Comparison of ENCODE assay signal across 8 cellular contexts in the genomic region with DNA sequence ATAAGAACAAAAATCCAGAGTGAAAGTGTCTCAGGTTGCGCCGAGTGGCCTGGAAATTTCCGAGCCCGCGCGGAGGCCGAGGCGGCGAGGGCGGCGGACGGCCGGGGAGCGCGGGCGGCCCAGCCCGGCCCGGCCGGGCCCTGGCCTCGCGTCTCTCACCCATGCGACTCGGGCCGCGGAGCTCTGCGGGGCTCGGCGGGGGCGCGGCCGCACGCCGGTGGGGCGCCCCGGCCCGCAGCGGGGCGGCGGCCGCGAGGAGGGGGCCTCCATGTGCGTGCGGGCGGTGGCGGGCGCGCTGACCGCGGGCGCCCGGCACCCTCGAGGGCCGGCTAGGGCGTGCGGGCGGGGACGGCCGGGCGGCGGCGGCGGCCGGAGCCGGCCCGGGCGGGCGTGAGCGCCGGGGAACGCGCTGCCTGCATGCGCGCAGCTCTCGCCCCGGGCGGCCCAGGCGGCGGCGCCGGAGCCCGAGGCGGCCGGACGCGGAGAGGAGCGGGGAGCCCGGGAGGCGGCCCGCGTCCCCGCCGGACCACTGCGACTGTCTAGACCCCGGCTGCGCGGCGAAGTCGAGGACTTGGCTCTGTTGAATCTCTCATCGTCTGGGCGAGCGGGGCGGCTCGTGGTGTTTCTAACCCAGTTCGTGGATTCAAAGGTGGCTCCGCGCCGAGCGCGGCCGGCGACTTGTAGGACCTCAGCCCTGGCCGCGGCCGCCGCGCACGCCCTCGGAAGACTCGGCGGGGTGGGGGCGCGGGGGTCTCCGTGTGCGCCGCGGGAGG. TPM values are rescaled to one million over a fixed set of nuclear protein-coding genes. Genes with fewer than 3 reads are reported as not detected.
DNase-seq lines count a peak whose midpoint lies in the region; FAIRE-seq and TF ChIP-seq lines count a peak whose summit lies in the region.

A gene (plus strand): TSS at position 586 of the 773 bp plus-strand sequence. CDS start 249 bp downstream, outside the sequence.

- H3K18ac ChIP-seq in H1 (ENCODE audit: extremely low read depth, low read length) = no peak within 1 kb of the TSS; the same call in 1 of the 2 replicates

- no peak within 1 kb of the TSS for H2BK20ac ChIP-seq in H1 (ENCODE audit: low read length)

- peaks cover 2 to 55% (median 33%) of the 10 kb centered on the region in 7 donors for H3K9me3 Mint-ChIP-seq in CD14-positive monocyte

- peak within 1 kb of the TSS; percentile 93; the same call in 1 of the 2 replicates for H4K8ac ChIP-seq in H1 (ENCODE audit: extremely low read depth, insufficient read depth, low read length)

- no peaks in the 10 kb centered on the region for H4K20me1 ChIP-seq in KMS-11 (ENCODE audit: insufficient read depth)
- H4K20me1 ChIP-seq in H1 (replicated peaks in 1 of 2; ENCODE audit: control insufficient read depth in 1 of 2, insufficient read depth in 2 of 2, low read length in 2 of 2) = peaks cover 46 to 60% of the 10 kb centered on the region in 2 experiments
- H4K20me1 ChIP-seq in neural cell (ENCODE audit: insufficient read depth) = no peaks in the 10 kb centered on the region

- H3F3A ChIP-seq in neural cell (ENCODE audit: insufficient read depth, low read length, poor library complexity, severe bottlenecking) = no peaks in the 10 kb centered on the region

- TF ChIP-seq POLR2A in H1 (IDR thresholded peaks at IDR 0.05; ENCODE audit: control extremely low read depth in 1 of 2, low read depth in 2 of 2, low read length in 2 of 2) = no peak

- TF ChIP-seq RAD21 in H1 (IDR thresholded peaks at IDR 0.05 in 1 of 2, conservative IDR thresholded peaks at IDR 0.05 in 1 of 2; ENCODE audit: low read depth in 2 of 2, low read length in 2 of 2) (no peak), neural cell (conservative IDR thresholded peaks at IDR 0.05) (no peak)

- no peak within 1 kb of the TSS for H3K14ac ChIP-seq in H1 (ENCODE audit: insufficient read length)

- peaks cover 24% of the 10 kb centered on the region for H3K4me1 Mint-ChIP-seq in CD14-positive monocyte

- H3K27ac Mint-ChIP-seq in CD14-positive monocyte = no peak within 1 kb of the TSS

- no peak within 1 kb of the TSS for H3K23ac ChIP-seq in H1 (ENCODE audit: insufficient read length)

- TF ChIP-seq EP300 in H1 (IDR thresholded peaks at IDR 0.05; ENCODE audit: borderline replicate concordance in 1 of 2, low read depth in 2 of 2, low read length in 2 of 2) (no peak), neural cell (conservative IDR thresholded peaks at IDR 0.05; ENCODE audit: poor library complexity, severe bottlenecking) (no peak)

- no peaks in the 10 kb centered on the region for H3K9me2 ChIP-seq in neural cell (ENCODE audit: insufficient read depth, low read length)

- H3K27me3 ChIP-seq in KMS-11 (ENCODE audit: insufficient read depth, low read depth) (peaks cover 9% of the 10 kb centered on the region), H1 (replicated peaks in 1 of 4; ENCODE audit: control insufficient read depth in 3 of 4, extremely low read depth in 1 of 4, insufficient read depth in 3 of 4, low read length in 3 of 4) (peaks cover 98 to 99% (median 98%) of the 10 kb centered on the region in 4 experiments), neural cell (ENCODE audit: insufficient read depth, low read depth, low read length) (peaks cover 94% of the 10 kb centered on the region)

- H2BK12ac ChIP-seq in H1 (ENCODE audit: low read depth, low read length) = no peak within 1 kb of the TSS

- no peak within 1 kb of the TSS for H3K27ac ChIP-seq in KMS-11
- no peak within 1 kb of the TSS for H3K27ac ChIP-seq in H1 (ENCODE audit: low read depth, low read length)
- H3K27ac ChIP-seq in neural cell (ENCODE audit: low read length) = no peak within 1 kb of the TSS

- 5% methylated on average over 57 of the region's 126 CpGs; no CpG with 5 or more reads in 1 of the 2 experiments for WGBS in H1 (ENCODE audit: extremely low coverage in 1 of 2, insufficient coverage in 1 of 2, insufficient read length in 1 of 2, insufficient replicate concordance in 2 of 2, low coverage in 1 of 2, low lambda C conversion rate in 2 of 2, missing lambda C conversion rate in 1 of 2), 2 experiments

- H2BK120ac ChIP-seq in H1 (replicated peaks; ENCODE audit: low read depth, low read length) = no peak within 1 kb of the TSS

- H4K91ac ChIP-seq in H1 (replicated peaks; ENCODE audit: insufficient read length, low read length) = no peak within 1 kb of the TSS

- no peak within 1 kb of the TSS for H2AK5ac ChIP-seq in H1 (ENCODE audit: low read depth, low read length)

- intact Hi-C loops in CD14-positive monocyte (cut with micrococcal nuclease) = no loop called here

- H3K4me2 ChIP-seq in KMS-11 (peak within 1 kb of the TSS; percentile 22; the same call in 1 of the 2 replicates), H1 (ENCODE audit: insufficient read depth in 1 of 2, low read depth in 2 of 2, low read length in 2 of 2) (peak within 1 kb of the TSS; percentile 28 to 47; a peak in 3 of 4 replicates), neural cell (ENCODE audit: low read length) (no peak within 1 kb of the TSS)

- H3K79me1 ChIP-seq in H1 (ENCODE audit: low read depth, low read length) = no peaks in the 10 kb centered on the region

- H3K9me3 ChIP-seq in H1 (ENCODE audit: insufficient read depth in 2 of 2, low read depth in 1 of 2, low read length in 1 of 2) (no peaks in the 10 kb centered on the region; a peak in 1 of 4 replicates), neural cell (ENCODE audit: low read length) (no peaks in the 10 kb centered on the region)

- no peak for TF ChIP-seq CTCF in CD14-positive monocyte (IDR thresholded peaks at IDR 0.05)
- TF ChIP-seq CTCF in KMS-11 (conservative IDR thresholded peaks at IDR 0.05; ENCODE audit: low read depth, low read length) = no peak
- TF ChIP-seq CTCF in H1 (IDR thresholded peaks at IDR 0.05; ENCODE audit: control extremely low read depth in 1 of 3, insufficient read depth in 1 of 3, low read depth in 1 of 3, low read length in 3 of 3) = no peak
- TF ChIP-seq CTCF in neural cell (IDR thresholded peaks at IDR 0.05; ENCODE audit: poor library complexity, severe bottlenecking) = no peak

- H3K56ac ChIP-seq in H1 (replicated peaks; ENCODE audit: insufficient read length, low read depth, low read length) = no peak within 1 kb of the TSS

- DNase-seq in CD14-positive monocyte (ENCODE audit: low spot score) (no peak), H1 (ENCODE audit: low read depth in 1 of 2, low spot score in 2 of 2) (no peak), CD1c-positive myeloid dendritic cell (ENCODE audit: extremely low spot score) (no peak), NOMO-1 treated with dmso at 0.1 percent for 144 hours (lab: John Stamatoyannopoulos, UW; ENCODE audit: unreplicated experiment) (no peak), amygdala (lab: John Stamatoyannopoulos, UW) (no peak)
- no peak for DNase-seq in stimulated activated CD4-positive, alpha-beta T cell treated with anti-CD3 and anti-CD28 coated beads, Interleukin-4, amount 100 ng/mL, for 1 hour

- H3K23me2 ChIP-seq in H1 (ENCODE audit: low read depth, low read length) = no peaks in the 10 kb centered on the region; the same call in 1 of the 2 replicates

- no peak within 1 kb of the TSS for H4K5ac ChIP-seq in H1 (ENCODE audit: insufficient read length, low read depth, low read length)

- POLR2A ChIA-PET in H1 (lab: Charles Lee; ENCODE audit: partially characterized antibody) = interaction anchor here (1.3 to 1.8 kb wide), 2 partner anchors 8 to 86 kb away, joined by 6 to 7 read pairs; no protein-coding TSS in a partner anchor

- H3K36me3 ChIP-seq in KMS-11 (ENCODE audit: insufficient read depth) (no peaks in the 10 kb centered on the region), H1 (ENCODE audit: control insufficient read depth in 2 of 4, insufficient read depth in 4 of 4, low read length in 3 of 4) (peaks cover 0 to 16% (median 0%) of the 10 kb centered on the region in 4 experiments; a peak in 1 of 8 replicates), neural cell (ENCODE audit: insufficient read depth, low read length) (no peaks in the 10 kb centered on the region)

- H3K9ac ChIP-seq in KMS-11 (peak within 1 kb of the TSS; percentile 16; the same call in 1 of the 2 replicates), H1 (replicated peaks in 1 of 4; ENCODE audit: extremely low read depth in 1 of 4, low read depth in 3 of 4, low read length in 3 of 4) (no peak within 1 kb of the TSS), neural cell (ENCODE audit: low read length) (no peak within 1 kb of the TSS)

- H2BK15ac ChIP-seq in H1 (ENCODE audit: low read length) = no peak within 1 kb of the TSS

- H3K4me3 Mint-ChIP-seq in CD14-positive monocyte = peak within 1 kb of the TSS; percentile 74 to 86

- CTCF ChIA-PET in H1 (lab: Charles Lee; ENCODE audit: partially characterized antibody) = no interaction called here

- H2AFZ ChIP-seq in KMS-11 (ENCODE audit: low read depth) (peak within 1 kb of the TSS; percentile 64), H1 (ENCODE audit: low read length) (no peak within 1 kb of the TSS), neural cell (ENCODE audit: low read depth, low read length) (no peak within 1 kb of the TSS)

- peaks cover 83 to 95% (median 90%) of the 10 kb centered on the region in 3 donors for H3K27me3 Mint-ChIP-seq in CD14-positive monocyte (ENCODE audit: low read depth in 3 of 3)

- H3K4ac ChIP-seq in H1 (replicated peaks; ENCODE audit: insufficient read length, low read depth, low read length) = no peak within 1 kb of the TSS

- FAIRE-seq in H1 (lab: Jason Lieb, UNC) = no peak

- H2BK5ac ChIP-seq in H1 (ENCODE audit: low read depth, low read length) = no peak within 1 kb of the TSS

- peaks cover 3 to 6% of the 10 kb centered on the region in 2 donors for H3K36me3 Mint-ChIP-seq in CD14-positive monocyte

- H3K79me2 ChIP-seq in KMS-11 (ENCODE audit: insufficient read depth, low read depth) = no peaks in the 10 kb centered on the region
- H3K79me2 ChIP-seq in H1 (ENCODE audit: control insufficient read depth in 1 of 2, insufficient read depth in 2 of 2, low read length in 2 of 2) = no peaks in the 10 kb centered on the region
- no peaks in the 10 kb centered on the region for H3K79me2 ChIP-seq in neural cell (replicated peaks; ENCODE audit: insufficient read depth, low read length)

- no peak within 1 kb of the TSS for H3K4me3 ChIP-seq in KMS-11 (IDR thresholded peaks at IDR 0.05; ENCODE audit: insufficient read depth, low read depth, low read length)
- peak within 1 kb of the TSS in 1 of 4 experiments; percentile 45; a peak in 2 of 8 replicates for H3K4me3 ChIP-seq in H1 (ENCODE audit: extremely low read depth in 1 of 4, insufficient read depth in 2 of 4, low read depth in 3 of 4, low read length in 4 of 4)
- H3K4me3 ChIP-seq in neural cell (ENCODE audit: low read length) = peak within 1 kb of the TSS; percentile 51

- H3K4me1 ChIP-seq in KMS-11 (ENCODE audit: low read depth, poor library complexity, severe bottlenecking) (no peaks in the 10 kb centered on the region), H1 (replicated peaks in 1 of 4; ENCODE audit: control insufficient read depth in 3 of 4, insufficient read depth in 4 of 4, low read length in 3 of 4) (peaks cover 0 to 16% (median 8%) of the 10 kb centered on the region in 4 experiments; a peak in 5 of 7 replicates)

RNA-seq across cellular contexts. Expression of the gene that starts here (rescaled TPM):
- polyA plus RNA-seq in CD14-positive monocyte (not detected), H1 (2011; rRNA removed) (0.03 TPM in 1 of 2 replicates, not detected in the other), neural cell (not detected in 2 replicates)
- not detected in 2 replicates for total RNA-seq in H1 (2021; fragmentation: NEBNext Ultra II Directional; extraction: Animal tissue kit (Norgen Biotek cat#: 25700))
- polyA plus RNA-seq in H1 (2011; cell fraction: cytosol; rRNA removed) = not detected
- polyA plus RNA-seq in H1 (2011; cell fraction: nucleus; rRNA removed) = not detected
- 0.04 TPM in 1 of 4 replicates, not detected in the others for polyA plus RNA-seq in H1 (2012, experiment 1 of 2)
- polyA plus RNA-seq in H1 (2012, experiment 2 of 2) = not detected
- polyA plus RNA-seq in H1 (2013, experiment 1 of 2) = not detected
- not detected for polyA plus RNA-seq in H1 (2013, experiment 2 of 2)
- not detected in 2 replicates for polyA minus RNA-seq in H1 (2011; rRNA and poly(A)+ RNA removed)
- polyA minus RNA-seq in H1 (2011; cell fraction: cytosol; rRNA and poly(A)+ RNA removed) = not detected
- polyA minus RNA-seq in H1 (2011; cell fraction: nucleus; rRNA and poly(A)+ RNA removed) = not detected
- not detected in 2 replicates for polyA minus RNA-seq in neural cell
